Comparison of ENCODE assay signal across 29 cellular contexts in the genomic region with DNA sequence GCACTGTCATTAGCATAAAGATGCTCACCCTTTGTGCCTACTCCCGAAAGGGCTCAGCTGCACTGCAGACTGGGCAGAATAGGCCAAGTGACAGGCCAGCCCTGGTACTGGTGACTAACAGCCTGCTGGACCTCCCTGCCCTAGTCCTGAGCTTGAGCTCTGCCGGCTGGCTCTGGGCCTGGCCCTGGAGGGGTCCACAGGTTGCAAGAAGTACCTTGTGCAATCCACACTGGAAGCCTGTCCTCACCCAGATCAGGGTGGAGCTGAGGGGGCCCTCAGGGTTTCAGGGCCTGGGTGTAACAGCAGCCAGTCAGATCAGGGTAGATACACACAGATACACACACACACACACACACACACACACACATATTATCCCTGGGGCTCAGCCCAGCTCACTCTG. TPM values are rescaled to one million over a fixed set of nuclear protein-coding genes. Genes with fewer than 3 reads are reported as not detected.
A peak's percentile ranks its signal among the peaks of the same experiment; 100 is the strongest.
DNase-seq lines count a peak whose midpoint lies in the region; ATAC-seq, FAIRE-seq and TF ChIP-seq lines count a peak whose summit lies in the region.
"Had no signal": no experiment of that assay in that cellular context is flagged by ENCODE, and none has a peak within 500 bp of the region (broad histone marks: within the 10 kb centered on the region; RNA-seq: fewer than 3 reads in every experiment).

No MANE protein-coding gene starts in this region.

- no peak overlapping the region for H3K4me3 ChIP-seq in small intestine (ENCODE audit: low read depth in 1 of 2, low read length in 2 of 2)
- H3K4me3 ChIP-seq in CD4-positive, alpha-beta memory T cell (ENCODE audit: low read length in 2 of 2), result no peak overlapping the region
- H3K4me3 ChIP-seq: lung had no signal

- CTCF ChIA-PET in CD4-positive, alpha-beta memory T cell (lab: Charles Lee; ENCODE audit: partially characterized antibody), result interaction anchor here (2.8 kb wide), 1 partner anchor 9 kb away, joined by 9 read pairs; no protein-coding TSS in a partner anchor

- no peaks in the 10 kb centered on the region for H3K27me3 Mint-ChIP-seq in CD4-positive, alpha-beta memory T cell
- peaks cover 20% of the 10 kb centered on the region for H3K27me3 Mint-ChIP-seq in activated CD4-positive, alpha-beta T cell treated with anti-CD3 and anti-CD28 coated beads, Interleukin-2, amount 10 ng/mL, durations not matched to agents 24 days and 14 days

- POLR2A ChIA-PET in CD4-positive, alpha-beta memory T cell (lab: Charles Lee; ENCODE audit: partially characterized antibody), result no interaction called here

- H3K9me3 ChIP-seq in small intestine (ENCODE audit: control insufficient read depth, low read depth), result no peaks in the 10 kb centered on the region
- H3K9me3 ChIP-seq in CD4-positive, alpha-beta memory T cell (ENCODE audit: control insufficient read depth in 1 of 2, low read length in 2 of 2), result no peaks in the 10 kb centered on the region

- intact Hi-C loops in CD4-positive, alpha-beta memory T cell (cut with micrococcal nuclease), result no loop called here
- intact Hi-C loops in activated CD4-positive, alpha-beta T cell treated with anti-CD3 and anti-CD28 coated beads, Interleukin-2, amount 10 ng/mL, durations not matched to agents 24 days and 14 days (cut with micrococcal nuclease), result no loop called here

- no peak overlapping the region for H3K4me3 Mint-ChIP-seq in CD4-positive, alpha-beta memory T cell
- H3K4me3 Mint-ChIP-seq in activated CD4-positive, alpha-beta T cell treated with anti-CD3 and anti-CD28 coated beads, Interleukin-2, amount 10 ng/mL, durations not matched to agents 24 days and 14 days, result no peak overlapping the region
- H3K4me3 Mint-ChIP-seq: activated CD8-positive, alpha-beta T cell treated with anti-CD3 and anti-CD28 coated beads, Interleukin-2, amount 10 ng/mL, durations not matched to agents 7 days and 5 days; activated naive CD8-positive, alpha-beta T cell treated with anti-CD3 and anti-CD28 coated beads, Interleukin-2, amount 10 ng/mL, durations not matched to agents 7 days and 5 days; stimulated activated memory B cell treated with anti-CD40 and anti-IgM and Interleukin-4, amounts not matched to agents 10 μg/mL and 1 μg/mL and 100 μg/mL, for 72 hours had no signal

- no peak for TF ChIP-seq POLR2A in GM12892 (IDR thresholded peaks at IDR 0.05; ENCODE audit: low read depth, low read length)

- DNase-seq in MV-4-11 (lab: John Stamatoyannopoulos, UW), result peak; percentile 36
- DNase-seq in amniotic epithelial cell (ENCODE audit: low read depth), result peak; percentile 48
- DNase-seq in left lobe of liver (ENCODE audit: low spot score), result no peak
- DNase-seq in small intestine, result peak; percentile 58
- DNase-seq in CD4-positive, alpha-beta memory T cell, result no peak
- DNase-seq in activated CD4-positive, alpha-beta T cell treated with anti-CD3 and anti-CD28 coated beads, Interleukin-2, amount 10 ng/mL, durations not matched to agents 24 days and 14 days, result no peak
- DNase-seq in GM12892 (ENCODE audit: insufficient read length), result no peak
- DNase-seq: activated CD4-positive, alpha-beta T cell treated with anti-CD3 and anti-CD28 coated beads for 1 hour; activated CD8-positive, alpha-beta T cell treated with anti-CD3 and anti-CD28 coated beads, Interleukin-2, amount 10 ng/mL, durations not matched to agents 7 days and 5 days; activated effector memory CD4-positive, alpha-beta T cell treated with Interleukin-2 at 50 U/mL for 16 hours; activated naive CD8-positive, alpha-beta T cell treated with anti-CD3 and anti-CD28 coated beads, Interleukin-2, amount 10 ng/mL, durations not matched to agents 7 days and 5 days; central memory CD4-positive, alpha-beta T cell; dermis blood vessel endothelial cell; NCI-H1105; NCI-H2029; NCI-H748 treated with DMSO at 0.1 percent for 48 hours; stimulated activated CD4-positive, alpha-beta T cell treated with anti-CD3 and anti-CD28 coated beads, Interleukin-4, amount 100 ng/mL, for 24 hours had no signal

- ATAC-seq in left lobe of liver, result peak; percentile 37
- ATAC-seq: activated CD8-positive, alpha-beta T cell treated with anti-CD3 and anti-CD28 coated beads, Interleukin-2, amount 10 ng/mL, durations not matched to agents 7 days and 5 days; sciatic nerve had no signal

- H3K9me3 Mint-ChIP-seq in CD4-positive, alpha-beta memory T cell, result no peaks in the 10 kb centered on the region
- H3K9me3 Mint-ChIP-seq in activated CD4-positive, alpha-beta T cell treated with anti-CD3 and anti-CD28 coated beads, Interleukin-2, amount 10 ng/mL, durations not matched to agents 24 days and 14 days, result no peaks in the 10 kb centered on the region
- H3K9me3 Mint-ChIP-seq: activated naive CD8-positive, alpha-beta T cell treated with anti-CD3 and anti-CD28 coated beads, Interleukin-2, amount 10 ng/mL, durations not matched to agents 7 days and 5 days; stimulated activated memory B cell treated with anti-CD40 and anti-IgM and Interleukin-4, amounts not matched to agents 10 μg/mL and 1 μg/mL and 100 μg/mL, for 72 hours had no signal

- H3K27me3 ChIP-seq in small intestine (ENCODE audit: control insufficient read depth in 2 of 2, insufficient read depth in 2 of 2, low read length in 2 of 2), result no peaks in the 10 kb centered on the region
- H3K27me3 ChIP-seq in CD4-positive, alpha-beta memory T cell (ENCODE audit: insufficient read depth, low read length), result no peaks in the 10 kb centered on the region

- H3K36me3 ChIP-seq in small intestine (ENCODE audit: control insufficient read depth in 2 of 2, insufficient read depth in 2 of 2, low read length in 2 of 2), result no peaks in the 10 kb centered on the region
- H3K36me3 ChIP-seq in CD4-positive, alpha-beta memory T cell (ENCODE audit: insufficient read depth, low read length), result no peaks in the 10 kb centered on the region

- H3K36me3 Mint-ChIP-seq in CD4-positive, alpha-beta memory T cell, result no peaks in the 10 kb centered on the region
- no peaks in the 10 kb centered on the region for H3K36me3 Mint-ChIP-seq in activated CD4-positive, alpha-beta T cell treated with anti-CD3 and anti-CD28 coated beads, Interleukin-2, amount 10 ng/mL, durations not matched to agents 24 days and 14 days (ENCODE audit: low read depth)
- H3K36me3 Mint-ChIP-seq: activated naive CD8-positive, alpha-beta T cell treated with anti-CD3 and anti-CD28 coated beads, Interleukin-2, amount 10 ng/mL, durations not matched to agents 7 days and 5 days; stimulated activated memory B cell treated with anti-CD40 and anti-IgM and Interleukin-4, amounts not matched to agents 10 μg/mL and 1 μg/mL and 100 μg/mL, for 72 hours had no signal

- peaks cover 2 to 9% (median 5%) of the 10 kb centered on the region in 4 donors for H3K4me1 Mint-ChIP-seq in CD4-positive, alpha-beta memory T cell
- H3K4me1 Mint-ChIP-seq in activated CD4-positive, alpha-beta T cell treated with anti-CD3 and anti-CD28 coated beads, Interleukin-2, amount 10 ng/mL, durations not matched to agents 24 days and 14 days, result peaks cover 10% of the 10 kb centered on the region
- H3K4me1 Mint-ChIP-seq: stimulated activated memory B cell treated with anti-CD40 and anti-IgM and Interleukin-4, amounts not matched to agents 10 μg/mL and 1 μg/mL and 100 μg/mL, for 72 hours had no signal

- H3K27ac Mint-ChIP-seq in CD4-positive, alpha-beta memory T cell, result no peak overlapping the region
- no peak overlapping the region for H3K27ac Mint-ChIP-seq in activated CD4-positive, alpha-beta T cell treated with anti-CD3 and anti-CD28 coated beads, Interleukin-2, amount 10 ng/mL, durations not matched to agents 24 days and 14 days
- H3K27ac Mint-ChIP-seq: activated CD8-positive, alpha-beta T cell treated with anti-CD3 and anti-CD28 coated beads, Interleukin-2, amount 10 ng/mL, durations not matched to agents 7 days and 5 days; activated naive CD8-positive, alpha-beta T cell treated with anti-CD3 and anti-CD28 coated beads, Interleukin-2, amount 10 ng/mL, durations not matched to agents 7 days and 5 days; stimulated activated memory B cell treated with anti-CD40 and anti-IgM and Interleukin-4, amounts not matched to agents 10 μg/mL and 1 μg/mL and 100 μg/mL, for 72 hours had no signal

- FAIRE-seq in small intestine (lab: Jason Lieb, UNC) (no peak), GM12892 (lab: Jason Lieb, UNC) (no peak)
- FAIRE-seq: islet of Langerhans, urothelium cell line had no signal

- no peak overlapping the region for H3K27ac ChIP-seq in small intestine (ENCODE audit: low read depth in 1 of 2, low read length in 1 of 2)
- no peak overlapping the region for H3K27ac ChIP-seq in CD4-positive, alpha-beta memory T cell (ENCODE audit: low read depth, low read length)
- H3K27ac ChIP-seq: RWPE1 had no signal

- H3K4me1 ChIP-seq in small intestine (ENCODE audit: control insufficient read depth in 2 of 2, insufficient read depth in 1 of 2, low read depth in 1 of 2, low read length in 1 of 2), result peaks cover 0 to 2% of the 10 kb centered on the region in 2 donors
- H3K4me1 ChIP-seq in CD4-positive, alpha-beta memory T cell (ENCODE audit: insufficient read depth, low read length), result no peaks in the 10 kb centered on the region

- 23 to 59% (median 32%) methylated on average over 2 of the region's 2 CpGs for WGBS in small intestine, 3 donors

RNA-seq across cellular contexts. Expression of gene PLA2G4D, which starts 27.3 kb away (rescaled TPM):
- not detected for total RNA-seq in left lobe of liver
- polyA plus RNA-seq in small intestine, result under 1 TPM in 2 of 3 donors, not detected in 1; 0.18 to 0.22 TPM
- total RNA-seq in CD4-positive, alpha-beta memory T cell, result not detected
- not detected for polyA plus RNA-seq in CD4-positive, alpha-beta memory T cell
- total RNA-seq in activated CD4-positive, alpha-beta T cell treated with anti-CD3 and anti-CD28 coated beads, Interleukin-2, amount 10 ng/mL, durations not matched to agents 24 days and 14 days, result not detected in 2 replicates
- not detected for polyA plus RNA-seq in GM12892 (2012; ENCODE audit: missing spikeins)
- total RNA-seq: activated CD8-positive, alpha-beta T cell treated with anti-CD3 and anti-CD28 coated beads, Interleukin-2, amount 10 ng/mL, durations not matched to agents 7 days and 5 days; activated naive CD8-positive, alpha-beta T cell treated with anti-CD3 and anti-CD28 coated beads, Interleukin-2, amount 10 ng/mL, durations not matched to agents 7 days and 5 days; LHCN-M2; mucosa of gallbladder; OCI-LY7; posterior vena cava; sciatic nerve; T-helper 2 cell treated with Interferon-gamma antibody and Interleukin-4, amounts not matched to agents 100 ng/mL and 5 ng/mL, for 36 hours had no signal
- polyA plus RNA-seq: neural cell had no signal

RNA-seq across cellular contexts. Expression of gene PLA2G4F, which starts 34.8 kb away (rescaled TPM):
- total RNA-seq in left lobe of liver, result 0.25 TPM
- polyA plus RNA-seq in small intestine, result 10 to 100 TPM in 2 of 3 donors, 1 to 10 TPM in 1; 8.6 to 27.5 (median 13.3) TPM
- not detected for total RNA-seq in CD4-positive, alpha-beta memory T cell
- not detected for polyA plus RNA-seq in CD4-positive, alpha-beta memory T cell
- total RNA-seq in activated CD4-positive, alpha-beta T cell treated with anti-CD3 and anti-CD28 coated beads, Interleukin-2, amount 10 ng/mL, durations not matched to agents 24 days and 14 days, result not detected in 2 replicates
- polyA plus RNA-seq in GM12892 (2012; ENCODE audit: missing spikeins), result not detected
- total RNA-seq: activated CD8-positive, alpha-beta T cell treated with anti-CD3 and anti-CD28 coated beads, Interleukin-2, amount 10 ng/mL, durations not matched to agents 7 days and 5 days; activated naive CD8-positive, alpha-beta T cell treated with anti-CD3 and anti-CD28 coated beads, Interleukin-2, amount 10 ng/mL, durations not matched to agents 7 days and 5 days; dermis blood vessel endothelial cell; LHCN-M2; OCI-LY7; posterior vena cava; sciatic nerve; T-helper 2 cell treated with Interferon-gamma antibody and Interleukin-4, amounts not matched to agents 100 ng/mL and 5 ng/mL, for 36 hours had no signal
- polyA plus RNA-seq: neural cell had no signal

Comparison
In these comparisons a context has a peak if more than half of its experiments do, and no peak if none do; other contexts are left out.
1. DNase-seq: peak in MV-4-11 (single experiment), amniotic epithelial cell (single experiment) and small intestine (single experiment); none in left lobe of liver (single experiment), CD4-positive, alpha-beta memory T cell (0 of 5), activated CD4-positive, alpha-beta T cell treated with anti-CD3 and anti-CD28 coated beads, Interleukin-2, amount 10 ng/mL, durations not matched to agents 24 days and 14 days (single experiment) and GM12892 (single experiment).